In genomic region chr15:65275104-65275727, GRCh38 we compare ENCODE assay signal across 26 cellular contexts. TPM values are rescaled to one million over a fixed set of nuclear protein-coding genes. Genes with fewer than 3 reads are reported as not detected.
DNase-seq lines count a peak whose midpoint lies in the region; ATAC-seq and TF ChIP-seq lines count a peak whose summit lies in the region.
"Had no signal": no experiment of that assay in that cellular context is flagged by ENCODE, and none has a peak within 500 bp of the region (broad histone marks: within the 10 kb centered on the region; RNA-seq: fewer than 3 reads in every experiment).

No MANE protein-coding gene starts in this region.

- H3K4me3 Mint-ChIP-seq in activated CD4-positive, alpha-beta T cell treated with anti-CD3 and anti-CD28 coated beads for 36 hours: no peak overlapping the region
- peak overlapping the region; percentile 27 for H3K4me3 Mint-ChIP-seq in activated naive CD8-positive, alpha-beta T cell treated with anti-CD3 and anti-CD28 coated beads for 36 hours

- intact Hi-C loops in activated CD4-positive, alpha-beta T cell treated with anti-CD3 and anti-CD28 coated beads for 36 hours (cut with DNase I, micrococcal nuclease): no loop called here

- H3K27me3 Mint-ChIP-seq in activated CD4-positive, alpha-beta T cell treated with anti-CD3 and anti-CD28 coated beads for 36 hours: no peaks in the 10 kb centered on the region
- no peaks in the 10 kb centered on the region for H3K27me3 Mint-ChIP-seq in activated naive CD8-positive, alpha-beta T cell treated with anti-CD3 and anti-CD28 coated beads for 36 hours

- POLR2A ChIA-PET in activated CD4-positive, alpha-beta T cell treated with anti-CD3 and anti-CD28 coated beads for 36 hours (lab: Charles Lee): interaction anchor here (1.0 to 1.3 kb wide), 2 partner anchors 11 to 29 kb away, joined by 4 read pairs; partner anchors contain the start of genes PARP16 and RNU5B-1
- POLR2A ChIA-PET in HEK293 (lab: Yijun Ruan, JAX): interaction anchor here (0.7 to 1.6 kb wide), 5 partner anchors 9 to 264 kb away, joined by 3 to 11 read pairs (median 4); partner anchors contain the start of genes PARP16 and RNU5B-1

- H2AFZ ChIP-seq in smooth muscle cell (ENCODE audit: low read depth): no peak overlapping the region

- H4K20me1 ChIP-seq in smooth muscle cell (ENCODE audit: low read depth): peaks cover 9% of the 10 kb centered on the region

- no peak overlapping the region for H3K4me3 ChIP-seq in HEK293 (ENCODE audit: low read depth, low read length)
- no peak overlapping the region for H3K4me3 ChIP-seq in smooth muscle cell
- H3K4me3 ChIP-seq: pancreas, SJCRH30, upper lobe of left lung had no signal

- peaks cover 37% of the 10 kb centered on the region for H3K4me1 Mint-ChIP-seq in activated CD4-positive, alpha-beta T cell treated with anti-CD3 and anti-CD28 coated beads for 36 hours
- H3K4me1 Mint-ChIP-seq in activated naive CD8-positive, alpha-beta T cell treated with anti-CD3 and anti-CD28 coated beads for 36 hours: peaks cover 39% of the 10 kb centered on the region

- H3K27ac Mint-ChIP-seq in activated CD4-positive, alpha-beta T cell treated with anti-CD3 and anti-CD28 coated beads for 36 hours: peak overlapping the region; percentile 86
- peak overlapping the region; percentile 78 for H3K27ac Mint-ChIP-seq in activated naive CD8-positive, alpha-beta T cell treated with anti-CD3 and anti-CD28 coated beads for 36 hours

- H3K27me3 ChIP-seq in smooth muscle cell (ENCODE audit: low read depth) (no peaks in the 10 kb centered on the region), foreskin keratinocyte (no peaks in the 10 kb centered on the region)
- H3K27me3 ChIP-seq: pancreas, SJCRH30, upper lobe of left lung had no signal

- H3K9me3 ChIP-seq in HEK293 (ENCODE audit: control insufficient read depth, insufficient read depth, low read depth, low read length) (no peaks in the 10 kb centered on the region), smooth muscle cell (replicated peaks; ENCODE audit: low read depth) (no peaks in the 10 kb centered on the region)
- H3K9me3 ChIP-seq: pancreas, SJCRH30, upper lobe of left lung had no signal

- DNase-seq in activated CD4-positive, alpha-beta T cell treated with anti-CD3 and anti-CD28 coated beads for 36 hours: no peak
- DNase-seq in activated CD4-positive, alpha-beta T cell treated with anti-CD3 and anti-CD28 coated beads, Interleukin-2, amount 50 U/mL, for 1 hour: no peak
- no peak for DNase-seq in activated naive CD8-positive, alpha-beta T cell treated with anti-CD3 and anti-CD28 coated beads for 36 hours
- DNase-seq in smooth muscle cell (lab: John Stamatoyannopoulos, UW; ENCODE audit: unreplicated experiment) (no peak), foreskin keratinocyte (no peak), caudate nucleus (lab: John Stamatoyannopoulos, UW) (no peak)
- DNase-seq: activated CD4-positive, CD25-positive, alpha-beta regulatory T cell treated with anti-CD3 and anti-CD28 coated beads, Interleukin-2, amount 50 U/mL, for 72 hours; DMS153; GF-D8; hippocampal formation; NCI-H1417; NCI-H748 treated with DMSO at 0.1 percent for 48 hours; OCI-M1; pancreas; SJCRH30; T-helper 9 cell; upper lobe of left lung had no signal

- no peaks in the 10 kb centered on the region for H3K79me2 ChIP-seq in smooth muscle cell (ENCODE audit: low read depth)

- CTCF ChIA-PET in activated CD4-positive, alpha-beta T cell treated with anti-CD3 and anti-CD28 coated beads for 36 hours (lab: Charles Lee): interaction anchor here (0.6 to 1.6 kb wide), 5 partner anchors 12 to 219 kb away, joined by 3 read pairs; partner anchors contain the start of gene PARP16
- CTCF ChIA-PET in HEK293 (lab: Yijun Ruan, JAX): interaction anchor here (2.0 kb wide), 1 partner anchor 11 kb away, joined by 20 read pairs; the partner anchor contains the start of gene PARP16

- H3K36me3 Mint-ChIP-seq in activated CD4-positive, alpha-beta T cell treated with anti-CD3 and anti-CD28 coated beads for 36 hours (ENCODE audit: low read depth): no peaks in the 10 kb centered on the region
- peaks cover 11% of the 10 kb centered on the region for H3K36me3 Mint-ChIP-seq in activated naive CD8-positive, alpha-beta T cell treated with anti-CD3 and anti-CD28 coated beads for 36 hours

- H3K9me3 Mint-ChIP-seq in activated CD4-positive, alpha-beta T cell treated with anti-CD3 and anti-CD28 coated beads for 36 hours (ENCODE audit: low read depth): no peaks in the 10 kb centered on the region
- no peaks in the 10 kb centered on the region for H3K9me3 Mint-ChIP-seq in activated naive CD8-positive, alpha-beta T cell treated with anti-CD3 and anti-CD28 coated beads for 36 hours

- peak; percentile 59 for ATAC-seq in activated CD4-positive, alpha-beta T cell treated with anti-CD3 and anti-CD28 coated beads for 36 hours
- ATAC-seq in GM21528 (IDR thresholded peaks at IDR 0.05; ENCODE audit: low FRiP score, unreplicated experiment) (no peak), foreskin keratinocyte (no peak)

- H3K4me1 ChIP-seq in HEK293 (ENCODE audit: control insufficient read depth, insufficient read depth, low read length): no peaks in the 10 kb centered on the region
- peaks cover 3% of the 10 kb centered on the region for H3K4me1 ChIP-seq in smooth muscle cell (ENCODE audit: low read depth)
- H3K4me1 ChIP-seq in foreskin keratinocyte: no peaks in the 10 kb centered on the region
- H3K4me1 ChIP-seq: pancreas, SJCRH30 had no signal

- peaks cover 0 to 6% of the 10 kb centered on the region in 2 experiments; a peak in 2 of 3 replicates for H3K36me3 ChIP-seq in HEK293 (ENCODE audit: control insufficient read depth in 2 of 2, insufficient read depth in 1 of 2, low read length in 2 of 2)
- H3K36me3 ChIP-seq in smooth muscle cell (ENCODE audit: low read depth): no peaks in the 10 kb centered on the region
- H3K36me3 ChIP-seq: pancreas, SJCRH30 had no signal

- no peak overlapping the region for H3K4me2 ChIP-seq in smooth muscle cell

- 93% methylated on average over 4 of the region's 4 CpGs for WGBS in smooth muscle cell (ENCODE audit: low lambda C conversion rate)

- H3K27ac ChIP-seq in HEK293 (ENCODE audit: extremely low read depth, low read depth, low read length) (no peak overlapping the region), smooth muscle cell (ENCODE audit: low read depth) (peak overlapping the region; percentile 9), foreskin keratinocyte (no peak overlapping the region), caudate nucleus (ENCODE audit: low read depth, low read length) (no peak overlapping the region)
- H3K27ac ChIP-seq: C4-2B, pancreas, SJCRH30, upper lobe of left lung had no signal

- no peak overlapping the region for H3K9ac ChIP-seq in smooth muscle cell (ENCODE audit: low read depth)

- no peaks in the 10 kb centered on the region for H3F3A ChIP-seq in smooth muscle cell (ENCODE audit: low read depth)

- TF ChIP-seq CTCF in HEK293 (tag by site-specific recombination; IDR thresholded peaks at IDR 0.05) (no peak), smooth muscle cell (IDR thresholded peaks at IDR 0.05; ENCODE audit: borderline replicate concordance, insufficient read depth, poor library complexity, severe bottlenecking) (no peak), foreskin keratinocyte (conservative IDR thresholded peaks at IDR 0.05) (no peak)

TF ChIP-seq in HEK293, 187 proteins besides CTCF, POLR2A, EP300 and RAD21:
- TF ChIP-seq EGR2 (tag by site-specific recombination; IDR thresholded peaks at IDR 0.05; ENCODE audit: low read depth): no peak
- no peak for TF ChIP-seq ZNF544 (tag by site-specific recombination; IDR thresholded peaks at IDR 0.05)
- peak; percentile 71 for TF ChIP-seq SCRT2 (tag by site-specific recombination; IDR thresholded peaks at IDR 0.05)
TF ChIP-seq in HEK293: peak in this region for 1.

RNA-seq across cellular contexts. Expression of gene PARP16, which starts 11.5 kb away (rescaled TPM):
- total RNA-seq in activated CD4-positive, alpha-beta T cell treated with anti-CD3 and anti-CD28 coated beads for 36 hours: 10 to 100 TPM; 17.9 to 20.1 TPM
- total RNA-seq in activated naive CD8-positive, alpha-beta T cell treated with anti-CD3 and anti-CD28 coated beads for 36 hours: 10 to 100 TPM; 15.5 to 16.4 TPM
- total RNA-seq in smooth muscle cell (6.0 and 10.0 TPM in 2 replicates), foreskin keratinocyte (3.6 and 4.4 TPM in 2 replicates)
- polyA plus RNA-seq in smooth muscle cell (11.7 and 15.1 TPM in 2 replicates), foreskin keratinocyte (3.1 and 3.2 TPM in 2 replicates)

RNA-seq across cellular contexts. Expression of gene RNU5A-1, which starts 20.6 kb away (rescaled TPM):
- total RNA-seq in activated CD4-positive, alpha-beta T cell treated with anti-CD3 and anti-CD28 coated beads for 36 hours: not detected
- not detected for total RNA-seq in activated naive CD8-positive, alpha-beta T cell treated with anti-CD3 and anti-CD28 coated beads for 36 hours
- not detected in 2 replicates for total RNA-seq in smooth muscle cell
- not detected in 2 replicates for polyA plus RNA-seq in smooth muscle cell
- total RNA-seq in foreskin keratinocyte: not detected in 2 replicates
- polyA plus RNA-seq in foreskin keratinocyte: not detected in 2 replicates
- total RNA-seq: dermis microvascular lymphatic vessel endothelial cell, H4, lung microvascular endothelial cell, M059J, myocyte, pancreas, SJCRH30, upper lobe of left lung had no signal
- polyA plus RNA-seq: keratinocyte, pancreas had no signal

RNA-seq across cellular contexts. Expression of gene RNU5B-1, which starts 29.3 kb away (rescaled TPM):
- not detected for total RNA-seq in activated CD4-positive, alpha-beta T cell treated with anti-CD3 and anti-CD28 coated beads for 36 hours
- 10 to 100 TPM in 1 of 2 experiments, not detected in 1; 11.6 TPM for total RNA-seq in activated naive CD8-positive, alpha-beta T cell treated with anti-CD3 and anti-CD28 coated beads for 36 hours
- total RNA-seq in smooth muscle cell: not detected in 2 replicates
- polyA plus RNA-seq in smooth muscle cell: not detected in 2 replicates
- not detected in 2 replicates for total RNA-seq in foreskin keratinocyte
- not detected in 2 replicates for polyA plus RNA-seq in foreskin keratinocyte
- total RNA-seq: dermis microvascular lymphatic vessel endothelial cell, H4, lung microvascular endothelial cell, M059J, myocyte, SJCRH30 had no signal
- polyA plus RNA-seq: keratinocyte, pancreas had no signal
